In genomic region chr13:100542546-100543156, GRCh38 we compare ENCODE assay signal across 8 cellular contexts. TPM values are rescaled to one million over a fixed set of nuclear protein-coding genes. Genes with fewer than 3 reads are reported as not detected.
DNase-seq lines count a peak whose midpoint lies in the region; ATAC-seq and TF ChIP-seq lines count a peak whose summit lies in the region.

No MANE protein-coding gene starts in this region.

- no peak for TF ChIP-seq POLR2A in spleen (IDR thresholded peaks at IDR 0.05)

- H3K36me3 ChIP-seq in PC-3 (ENCODE audit: low read depth, low read length) = no peaks in the 10 kb centered on the region
- no peaks in the 10 kb centered on the region for H3K36me3 ChIP-seq in esophagus (ENCODE audit: control insufficient read depth in 2 of 2, insufficient read depth in 2 of 2, low read length in 1 of 2)
- no peaks in the 10 kb centered on the region for H3K36me3 ChIP-seq in spleen

- TF ChIP-seq CTCF in PC-3 (conservative IDR thresholded peaks at IDR 0.05; ENCODE audit: low read depth, low read length) = peak; percentile 59
- TF ChIP-seq CTCF in spleen (IDR thresholded peaks at IDR 0.05 in 8 of 11, conservative IDR thresholded peaks at IDR 0.05 in 3 of 11) = peak in 9 of 11 experiments; percentile 17 to 51 (median 36)

- no peaks in the 10 kb centered on the region for H3K9me2 ChIP-seq in PC-3 (replicated peaks; ENCODE audit: low read length)

- H3K4me1 ChIP-seq in PC-3 (ENCODE audit: insufficient read depth, low read length) (no peaks in the 10 kb centered on the region), esophagus (ENCODE audit: control insufficient read depth in 2 of 2, insufficient read depth in 2 of 2, low read length in 1 of 2) (peaks cover 10 to 16% of the 10 kb centered on the region in 2 donors), spleen (peaks cover 0 to 23% (median 2%) of the 10 kb centered on the region in 6 donors)

- H2AFZ ChIP-seq in PC-3 (ENCODE audit: low read length) = no peak overlapping the region

- DNase-seq in DMS53 (lab: John Stamatoyannopoulos, UW) = peak; percentile 1
- no peak for DNase-seq in DMS53 treated with DMSO at 0.1 percent for 48 hours (lab: John Stamatoyannopoulos, UW; ENCODE audit: unreplicated experiment)
- peak; percentile 66 for DNase-seq in PC-3
- no peak for DNase-seq in spleen
- no peak for DNase-seq in UCSD-AML1 (lab: John Stamatoyannopoulos, UW; ENCODE audit: unreplicated experiment)

- CTCF ChIA-PET in PC-3 (lab: Charles Lee) = interaction anchor here (0.6 kb wide), 1 partner anchor 788 kb away, joined by 6 read pairs; no protein-coding TSS in a partner anchor

- H3K27me3 ChIP-seq in PC-3 (ENCODE audit: low read length) (no peaks in the 10 kb centered on the region), esophagus (ENCODE audit: control insufficient read depth in 1 of 2, insufficient read depth in 2 of 2, low read length in 2 of 2) (no peaks in the 10 kb centered on the region), spleen (replicated peaks in 1 of 7) (no peaks in the 10 kb centered on the region)

- H3K79me2 ChIP-seq in PC-3 (ENCODE audit: low read length) = no peaks in the 10 kb centered on the region

- H3K4me3 ChIP-seq in PC-3 (ENCODE audit: low read length) = no peak overlapping the region
- H3K4me3 ChIP-seq in esophagus (ENCODE audit: low read depth in 1 of 2, low read length in 2 of 2) = no peak overlapping the region
- no peak overlapping the region for H3K4me3 ChIP-seq in spleen

- H4K20me1 ChIP-seq in PC-3 (ENCODE audit: low read length) = no peaks in the 10 kb centered on the region

- intact Hi-C loops in PC-3 (cut with micrococcal nuclease) = no loop called here
- intact Hi-C loops in spleen (cut with DNase I; ENCODE audit: low total_unique reads) = no loop called here

- ATAC-seq in GM19328 (IDR thresholded peaks at IDR 0.05; ENCODE audit: unreplicated experiment) = peak; percentile 82
- ATAC-seq in HG03139 (IDR thresholded peaks at IDR 0.05; ENCODE audit: unreplicated experiment) = peak; percentile 91
- ATAC-seq in PC-3 = peak; percentile 65

- H3K4me2 ChIP-seq in PC-3 (ENCODE audit: low read length) = peak overlapping the region; percentile 53; the same call in 1 of the 2 replicates

- POLR2A ChIA-PET in PC-3 (lab: Charles Lee; ENCODE audit: unreplicated experiment) = no interaction called here

- no peaks in the 10 kb centered on the region for H3F3A ChIP-seq in PC-3 (ENCODE audit: low read length, unreplicated experiment)

- 42 to 52% methylated on average over 12 of the region's 12 CpGs for WGBS in esophagus, 2 donors
- 56 to 62% (median 59%) methylated on average over 12 of the region's 12 CpGs for WGBS in spleen, 5 donors

- BruUV-seq in PC-3 (replicated peaks; lab: Mats Ljungman, UMichigan) = no TSS peak

- H3K9me3 ChIP-seq in PC-3 (ENCODE audit: low read length) (no peaks in the 10 kb centered on the region), esophagus (ENCODE audit: control insufficient read depth in 2 of 2, insufficient read depth in 1 of 2, low read depth in 1 of 2, low read length in 1 of 2) (no peaks in the 10 kb centered on the region), spleen (no peaks in the 10 kb centered on the region)

- H3K27ac ChIP-seq in PC-3 (ENCODE audit: low read length) = no peak overlapping the region
- H3K27ac ChIP-seq in esophagus (ENCODE audit: low read depth in 2 of 2, low read length in 1 of 2) = peak overlapping the region; percentile 6 to 78
- H3K27ac ChIP-seq in spleen = no peak overlapping the region

- no peak overlapping the region for H3K9ac ChIP-seq in PC-3 (ENCODE audit: low read length)

RNA-seq across cellular contexts. Expression of gene GGACT, which starts 45.9 kb away (rescaled TPM):
- total RNA-seq in PC-3 (2014; rRNA removed) (0.40 and 0.77 TPM in 2 replicates), spleen (10 to 100 TPM in 1 of 7 donors, 1 to 10 TPM in 6; 2.5 to 19.7 (median 5.9) TPM)
- polyA plus RNA-seq in esophagus (1 to 10 TPM in 1 of 2 donors, under 1 TPM in 1; 0.81 to 1.3 TPM), spleen (1 to 10 TPM; 1.9 to 2.9 (median 2.7) TPM)

Comparison
In these comparisons a context has a peak if more than half of its experiments do, and no peak if none do; other contexts are left out.
1. DNase-seq: peak in DMS53 (single experiment) and PC-3 (single experiment); none in DMS53 treated with DMSO at 0.1 percent for 48 hours (single experiment), spleen (single experiment) and UCSD-AML1 (single experiment).
2. H3K27ac ChIP-seq: peak in esophagus (2 of 2); none in PC-3 (single experiment) and spleen (0 of 8).
3. Peak in every context shown above with its lines, with median percentiles within 50 percentile points of each other: ATAC-seq.